1 cellular context compared by ENCODE assay signal in genomic region chr22:48919851-48920589, GRCh38.
TF ChIP-seq lines count a peak whose summit lies in the region.

No MANE protein-coding gene starts in this region.

TF ChIP-seq in HepG2, 621 proteins besides CTCF, POLR2A, EP300 and RAD21:
- 0 out of 2 replicates have a peak, but pooled peaks have one; percentile 3 for TF ChIP-seq ZNF292 (CRISPR knock-in tag; IDR thresholded peaks at IDR 0.05; ENCODE audit: borderline replicate concordance, low read depth)
- TF ChIP-seq SRSF4 (IDR thresholded peaks at IDR 0.05; ENCODE audit: low read depth, low read length, poor library complexity, severe bottlenecking) = no peak
